ENCODE assay signal across 7 cellular contexts in genomic region chr14:35643513-35643912, GRCh38.
"Had no signal": no experiment of that assay in that cellular context is flagged by ENCODE, and none has a peak within 500 bp of the region (broad histone marks: within the 10 kb centered on the region; RNA-seq: fewer than 3 reads in every experiment).

No MANE protein-coding gene starts in this region.

- ATAC-seq: HepG2 had no signal

- DNase-seq: IMR-90, KBM-7, KG1 had no signal

- H3K4me2 ChIP-seq: KMS-11 had no signal

- FAIRE-seq: HepG2, HTR-8/SVneo had no signal

- H3K27ac ChIP-seq: HL-60, KMS-11 had no signal

- H3K9ac ChIP-seq: KMS-11 had no signal
